Comparison of ENCODE assay signal across 1 cellular context in the genomic region with DNA sequence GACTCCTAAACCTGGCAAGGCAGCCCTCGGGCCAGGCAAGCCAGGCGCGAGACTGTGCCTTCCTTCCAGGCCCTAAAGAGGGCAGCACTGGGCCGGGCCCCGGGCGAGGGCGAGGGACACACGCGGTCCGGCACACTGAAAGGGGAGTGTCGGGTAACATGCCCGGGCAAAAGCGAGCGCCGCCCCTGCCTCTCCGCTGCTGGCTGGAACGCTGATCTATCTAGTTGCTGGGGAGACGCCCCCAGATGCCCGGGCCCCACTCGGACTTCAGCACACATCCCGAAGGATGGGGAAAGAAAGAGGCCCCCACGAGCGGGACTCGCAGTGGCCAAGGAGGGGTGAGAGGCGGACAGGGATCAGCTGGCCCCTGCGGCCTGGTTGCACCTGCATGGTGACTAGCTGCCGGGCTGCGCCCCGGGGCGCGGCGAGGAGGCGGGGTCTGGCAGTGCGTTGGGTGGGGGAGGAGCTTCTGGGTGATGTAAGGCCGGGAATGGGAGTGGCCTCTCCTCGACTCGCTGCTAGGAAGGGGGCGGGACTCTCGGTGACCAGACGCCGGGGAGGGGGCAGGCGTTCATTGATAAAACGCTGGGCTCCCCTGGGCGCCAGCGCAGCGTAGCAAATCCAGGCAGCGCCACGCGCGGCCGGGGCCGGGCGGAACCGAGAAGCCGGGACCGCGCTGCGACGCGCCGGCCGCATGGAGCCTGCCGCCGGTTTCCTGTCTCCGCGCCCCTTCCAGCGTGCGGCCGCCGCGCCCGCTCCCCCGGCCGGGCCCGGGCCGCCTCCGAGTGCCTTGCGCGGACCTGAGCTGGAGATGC.
A peak's percentile ranks its signal among the peaks of the same experiment; 100 is the strongest.
TF ChIP-seq lines count a peak whose summit lies in the region.

TSS of gene PLK3 (plus strand) at position 608 of the 815 bp plus-strand sequence. CDS start at position 695, 87 bp downstream.

TF ChIP-seq in K562, 482 proteins besides CTCF, POLR2A, EP300 and RAD21 (continued from another document and continues in another):
- TF ChIP-seq SAFB2 (IDR thresholded peaks at IDR 0.05; ENCODE audit: borderline replicate concordance, low read depth, low read length, severe bottlenecking): no peak
- TF ChIP-seq, protein P1, sequence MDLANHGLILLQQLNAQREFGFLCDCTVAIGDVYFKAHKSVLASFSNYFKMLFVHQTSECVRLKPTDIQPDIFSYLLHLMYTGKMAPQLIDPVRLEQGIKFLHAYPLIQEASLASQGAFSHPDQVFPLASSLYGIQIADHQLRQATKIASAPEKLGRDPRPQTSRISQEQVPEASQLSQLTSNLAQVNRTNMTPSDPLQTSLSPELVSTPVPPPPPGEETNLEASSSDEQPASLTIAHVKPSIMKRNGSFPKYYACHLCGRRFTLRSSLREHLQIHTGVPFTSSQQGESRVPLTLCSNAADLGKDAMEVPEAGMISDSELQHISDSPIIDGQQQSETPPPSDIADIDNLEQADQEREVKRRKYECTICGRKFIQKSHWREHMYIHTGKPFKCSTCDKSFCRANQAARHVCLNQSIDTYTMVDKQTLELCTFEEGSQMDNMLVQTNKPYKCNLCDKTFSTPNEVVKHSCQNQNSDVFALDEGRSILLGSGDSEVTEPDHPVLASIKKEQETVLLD (IDR thresholded peaks at IDR 0.05): peak; percentile 89
- TF ChIP-seq MTA2 (IDR thresholded peaks at IDR 0.05; ENCODE audit: low read depth): no peak; the same call in 1 of the 2 replicates
- TF ChIP-seq, protein P2, sequence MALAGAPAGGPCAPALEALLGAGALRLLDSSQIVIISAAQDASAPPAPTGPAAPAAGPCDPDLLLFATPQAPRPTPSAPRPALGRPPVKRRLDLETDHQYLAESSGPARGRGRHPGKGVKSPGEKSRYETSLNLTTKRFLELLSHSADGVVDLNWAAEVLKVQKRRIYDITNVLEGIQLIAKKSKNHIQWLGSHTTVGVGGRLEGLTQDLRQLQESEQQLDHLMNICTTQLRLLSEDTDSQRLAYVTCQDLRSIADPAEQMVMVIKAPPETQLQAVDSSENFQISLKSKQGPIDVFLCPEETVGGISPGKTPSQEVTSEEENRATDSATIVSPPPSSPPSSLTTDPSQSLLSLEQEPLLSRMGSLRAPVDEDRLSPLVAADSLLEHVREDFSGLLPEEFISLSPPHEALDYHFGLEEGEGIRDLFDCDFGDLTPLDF (CRISPR knock-in tag; IDR thresholded peaks at IDR 0.05): peak; percentile 54; the same call in 1 of the 2 replicates
- TF ChIP-seq UBTF (IDR thresholded peaks at IDR 0.05; ENCODE audit: borderline replicate concordance in 1 of 2, low read depth in 2 of 2, low read length in 2 of 2): peak in 1 of 2 experiments; percentile 81; a peak in 2 of 4 replicates
- TF ChIP-seq ZSCAN29 (IDR thresholded peaks at IDR 0.05): no peak
- TF ChIP-seq OTX1 (CRISPR knock-in tag; IDR thresholded peaks at IDR 0.05): 0 out of 2 replicates have a peak, but pooled peaks have one; percentile 86
- no peak for TF ChIP-seq PREB (CRISPR knock-in tag; IDR thresholded peaks at IDR 0.05)
- no peak for TF ChIP-seq NFIX (CRISPR knock-in tag; IDR thresholded peaks at IDR 0.05; ENCODE audit: low read depth)
- TF ChIP-seq ZNF785 (CRISPR knock-in tag; IDR thresholded peaks at IDR 0.05): no peak
- no peak for TF ChIP-seq HSF4 (CRISPR knock-in tag; IDR thresholded peaks at IDR 0.05; ENCODE audit: borderline replicate concordance)
- no peak for TF ChIP-seq SIX5 (IDR thresholded peaks at IDR 0.05; ENCODE audit: borderline replicate concordance in 1 of 2, insufficient read depth in 1 of 2, low read depth in 1 of 2, low read length in 2 of 2)
- TF ChIP-seq ZNF740 (CRISPR knock-in tag; IDR thresholded peaks at IDR 0.05): no peak
- TF ChIP-seq ZNF740 (tag; IDR thresholded peaks at IDR 0.05): no peak
- no peak for TF ChIP-seq SMAD2 (IDR thresholded peaks at IDR 0.05; ENCODE audit: low read depth, low read length)
- no peak for TF ChIP-seq TGIF2 (CRISPR knock-in tag; IDR thresholded peaks at IDR 0.05)
- TF ChIP-seq ZBTB1 (CRISPR knock-in tag; IDR thresholded peaks at IDR 0.05; ENCODE audit: borderline replicate concordance, low read depth): no peak
- TF ChIP-seq ARHGAP35 (IDR thresholded peaks at IDR 0.05; ENCODE audit: partially characterized antibody): no peak
- TF ChIP-seq ZNF668 (CRISPR knock-in tag; IDR thresholded peaks at IDR 0.05): 0 out of 2 replicates have a peak, but pooled peaks have one; percentile 30
- no peak; the same call in 1 of the 2 replicates for TF ChIP-seq CHD2 (IDR thresholded peaks at IDR 0.05; ENCODE audit: low read depth, low read length)
- TF ChIP-seq ZNF589 (CRISPR knock-in tag; IDR thresholded peaks at IDR 0.05; ENCODE audit: low read depth): no peak
- 0 out of 2 replicates have a peak, but pooled peaks have one; percentile 84 for TF ChIP-seq STAT6 (CRISPR knock-in tag; IDR thresholded peaks at IDR 0.05)
- TF ChIP-seq U2AF2 (optimal IDR thresholded peaks at IDR 0.05; ENCODE audit: low read depth, low read length): no peak
- TF ChIP-seq ZNF511 (CRISPR knock-in tag; IDR thresholded peaks at IDR 0.05): peak; percentile 67; the same call in 1 of the 2 replicates
- TF ChIP-seq, protein P3, sequence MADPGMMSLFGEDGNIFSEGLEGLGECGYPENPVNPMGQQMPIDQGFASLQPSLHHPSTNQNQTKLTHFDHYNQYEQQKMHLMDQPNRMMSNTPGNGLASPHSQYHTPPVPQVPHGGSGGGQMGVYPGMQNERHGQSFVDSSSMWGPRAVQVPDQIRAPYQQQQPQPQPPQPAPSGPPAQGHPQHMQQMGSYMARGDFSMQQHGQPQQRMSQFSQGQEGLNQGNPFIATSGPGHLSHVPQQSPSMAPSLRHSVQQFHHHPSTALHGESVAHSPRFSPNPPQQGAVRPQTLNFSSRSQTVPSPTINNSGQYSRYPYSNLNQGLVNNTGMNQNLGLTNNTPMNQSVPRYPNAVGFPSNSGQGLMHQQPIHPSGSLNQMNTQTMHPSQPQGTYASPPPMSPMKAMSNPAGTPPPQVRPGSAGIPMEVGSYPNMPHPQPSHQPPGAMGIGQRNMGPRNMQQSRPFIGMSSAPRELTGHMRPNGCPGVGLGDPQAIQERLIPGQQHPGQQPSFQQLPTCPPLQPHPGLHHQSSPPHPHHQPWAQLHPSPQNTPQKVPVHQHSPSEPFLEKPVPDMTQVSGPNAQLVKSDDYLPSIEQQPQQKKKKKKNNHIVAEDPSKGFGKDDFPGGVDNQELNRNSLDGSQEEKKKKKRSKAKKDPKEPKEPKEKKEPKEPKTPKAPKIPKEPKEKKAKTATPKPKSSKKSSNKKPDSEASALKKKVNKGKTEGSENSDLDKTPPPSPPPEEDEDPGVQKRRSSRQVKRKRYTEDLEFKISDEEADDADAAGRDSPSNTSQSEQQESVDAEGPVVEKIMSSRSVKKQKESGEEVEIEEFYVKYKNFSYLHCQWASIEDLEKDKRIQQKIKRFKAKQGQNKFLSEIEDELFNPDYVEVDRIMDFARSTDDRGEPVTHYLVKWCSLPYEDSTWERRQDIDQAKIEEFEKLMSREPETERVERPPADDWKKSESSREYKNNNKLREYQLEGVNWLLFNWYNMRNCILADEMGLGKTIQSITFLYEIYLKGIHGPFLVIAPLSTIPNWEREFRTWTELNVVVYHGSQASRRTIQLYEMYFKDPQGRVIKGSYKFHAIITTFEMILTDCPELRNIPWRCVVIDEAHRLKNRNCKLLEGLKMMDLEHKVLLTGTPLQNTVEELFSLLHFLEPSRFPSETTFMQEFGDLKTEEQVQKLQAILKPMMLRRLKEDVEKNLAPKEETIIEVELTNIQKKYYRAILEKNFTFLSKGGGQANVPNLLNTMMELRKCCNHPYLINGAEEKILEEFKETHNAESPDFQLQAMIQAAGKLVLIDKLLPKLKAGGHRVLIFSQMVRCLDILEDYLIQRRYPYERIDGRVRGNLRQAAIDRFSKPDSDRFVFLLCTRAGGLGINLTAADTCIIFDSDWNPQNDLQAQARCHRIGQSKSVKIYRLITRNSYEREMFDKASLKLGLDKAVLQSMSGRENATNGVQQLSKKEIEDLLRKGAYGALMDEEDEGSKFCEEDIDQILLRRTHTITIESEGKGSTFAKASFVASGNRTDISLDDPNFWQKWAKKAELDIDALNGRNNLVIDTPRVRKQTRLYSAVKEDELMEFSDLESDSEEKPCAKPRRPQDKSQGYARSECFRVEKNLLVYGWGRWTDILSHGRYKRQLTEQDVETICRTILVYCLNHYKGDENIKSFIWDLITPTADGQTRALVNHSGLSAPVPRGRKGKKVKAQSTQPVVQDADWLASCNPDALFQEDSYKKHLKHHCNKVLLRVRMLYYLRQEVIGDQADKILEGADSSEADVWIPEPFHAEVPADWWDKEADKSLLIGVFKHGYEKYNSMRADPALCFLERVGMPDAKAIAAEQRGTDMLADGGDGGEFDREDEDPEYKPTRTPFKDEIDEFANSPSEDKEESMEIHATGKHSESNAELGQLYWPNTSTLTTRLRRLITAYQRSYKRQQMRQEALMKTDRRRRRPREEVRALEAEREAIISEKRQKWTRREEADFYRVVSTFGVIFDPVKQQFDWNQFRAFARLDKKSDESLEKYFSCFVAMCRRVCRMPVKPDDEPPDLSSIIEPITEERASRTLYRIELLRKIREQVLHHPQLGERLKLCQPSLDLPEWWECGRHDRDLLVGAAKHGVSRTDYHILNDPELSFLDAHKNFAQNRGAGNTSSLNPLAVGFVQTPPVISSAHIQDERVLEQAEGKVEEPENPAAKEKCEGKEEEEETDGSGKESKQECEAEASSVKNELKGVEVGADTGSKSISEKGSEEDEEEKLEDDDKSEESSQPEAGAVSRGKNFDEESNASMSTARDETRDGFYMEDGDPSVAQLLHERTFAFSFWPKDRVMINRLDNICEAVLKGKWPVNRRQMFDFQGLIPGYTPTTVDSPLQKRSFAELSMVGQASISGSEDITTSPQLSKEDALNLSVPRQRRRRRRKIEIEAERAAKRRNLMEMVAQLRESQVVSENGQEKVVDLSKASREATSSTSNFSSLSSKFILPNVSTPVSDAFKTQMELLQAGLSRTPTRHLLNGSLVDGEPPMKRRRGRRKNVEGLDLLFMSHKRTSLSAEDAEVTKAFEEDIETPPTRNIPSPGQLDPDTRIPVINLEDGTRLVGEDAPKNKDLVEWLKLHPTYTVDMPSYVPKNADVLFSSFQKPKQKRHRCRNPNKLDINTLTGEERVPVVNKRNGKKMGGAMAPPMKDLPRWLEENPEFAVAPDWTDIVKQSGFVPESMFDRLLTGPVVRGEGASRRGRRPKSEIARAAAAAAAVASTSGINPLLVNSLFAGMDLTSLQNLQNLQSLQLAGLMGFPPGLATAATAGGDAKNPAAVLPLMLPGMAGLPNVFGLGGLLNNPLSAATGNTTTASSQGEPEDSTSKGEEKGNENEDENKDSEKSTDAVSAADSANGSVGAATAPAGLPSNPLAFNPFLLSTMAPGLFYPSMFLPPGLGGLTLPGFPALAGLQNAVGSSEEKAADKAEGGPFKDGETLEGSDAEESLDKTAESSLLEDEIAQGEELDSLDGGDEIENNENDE (IDR thresholded peaks at IDR 0.05; ENCODE audit: low read depth, low read length): no peak
